ENCODE assay signal across 9 cellular contexts in genomic region chr7:158613481-158613880, GRCh38. TPM values are rescaled to one million over a fixed set of nuclear protein-coding genes. Genes with fewer than 3 reads are reported as not detected.
DNase-seq lines count a peak whose midpoint lies in the region; ATAC-seq lines count a peak whose summit lies in the region.
"Had no signal": no experiment of that assay in that cellular context is flagged by ENCODE, and none has a peak within 500 bp of the region (broad histone marks: within the 10 kb centered on the region; RNA-seq: fewer than 3 reads in every experiment).

No MANE protein-coding gene starts in this region.

- intact Hi-C loops in posterior vena cava (cut with DNase I): no loop called here

- DNase-seq in DMS79 (lab: John Stamatoyannopoulos, UW): peak; percentile 72
- peak; percentile 65 for DNase-seq in NCI-H2171 treated with DMSO at 0.1 percent for 48 hours (lab: John Stamatoyannopoulos, UW)
- DNase-seq in posterior vena cava (ENCODE audit: low spot score): no peak
- no peak for DNase-seq in activated naive CD4-positive, alpha-beta T cell (lab: John Stamatoyannopoulos, UW)
- DNase-seq in hepatic stellate cell (ENCODE audit: low spot score): no peak
- DNase-seq in SHP77 treated with DMSO at 0.1 percent for 48 hours (lab: John Stamatoyannopoulos, UW): no peak
- DNase-seq: left cardiac atrium had no signal

- peak; percentile 84 for ATAC-seq in GM19372 (IDR thresholded peaks at IDR 0.05; ENCODE audit: low read depth, unreplicated experiment)
- peak; percentile 97 for ATAC-seq in HG03064 (IDR thresholded peaks at IDR 0.05; ENCODE audit: low read depth, unreplicated experiment)
- ATAC-seq: left cardiac atrium had no signal

RNA-seq across cellular contexts. Expression of gene PTPRN2, which starts 25.9 kb away (rescaled TPM):
- total RNA-seq in posterior vena cava: 1 to 10 TPM; 1.6 to 2.8 TPM

Comparison
In these comparisons a context has a peak if more than half of its experiments do, and no peak if none do; other contexts are left out.
1. DNase-seq: peak in DMS79 (single experiment) and NCI-H2171 treated with DMSO at 0.1 percent for 48 hours (single experiment); none in posterior vena cava (single experiment), activated naive CD4-positive, alpha-beta T cell (0 of 4), hepatic stellate cell (single experiment) and SHP77 treated with DMSO at 0.1 percent for 48 hours (single experiment).